Comparison of ENCODE assay signal across 11 cellular contexts in genomic region chr22:42364641-42365336, GRCh38.
DNase-seq lines count a peak whose midpoint lies in the region; ATAC-seq and TF ChIP-seq lines count a peak whose summit lies in the region.
"Had no signal": no experiment of that assay in that cellular context is flagged by ENCODE, and none has a peak within 500 bp of the region (broad histone marks: within the 10 kb centered on the region; RNA-seq: fewer than 3 reads in every experiment).

No MANE protein-coding gene starts in this region.

- POLR2A ChIA-PET in CD4-positive, alpha-beta memory T cell (lab: Charles Lee; ENCODE audit: partially characterized antibody) = interaction anchor here (0.5 to 0.7 kb wide), 2 partner anchors 38 to 267 kb away, joined by 3 read pairs; no protein-coding TSS in a partner anchor

- H3K27ac Mint-ChIP-seq in brain = peak overlapping the region; percentile 85 to 99 (median 96)
- H3K27ac Mint-ChIP-seq in CD4-positive, alpha-beta memory T cell = no peak overlapping the region

- peaks cover 0 to 12% (median 3%) of the 10 kb centered on the region in 5 experiments for H3K9me3 Mint-ChIP-seq in brain
- H3K9me3 Mint-ChIP-seq in CD4-positive, alpha-beta memory T cell = no peaks in the 10 kb centered on the region

- H3K27ac ChIP-seq in right cardiac atrium (ENCODE audit: low read length) (no peak overlapping the region), skeletal muscle tissue (ENCODE audit: low read depth, low read length) (peak overlapping the region; percentile 60), left lung (no peak overlapping the region)
- H3K27ac ChIP-seq in CD4-positive, alpha-beta memory T cell (ENCODE audit: low read depth, low read length) = no peak overlapping the region

- WGBS in right cardiac atrium = 27% methylated on average over 16 of the region's 16 CpGs

- ATAC-seq in right cardiac atrium = peak in 1 of 2 donors; percentile 6
- no peak for ATAC-seq in left lung

- peaks cover 6% of the 10 kb centered on the region for H3K36me3 Mint-ChIP-seq in brain
- H3K36me3 Mint-ChIP-seq in CD4-positive, alpha-beta memory T cell = no peaks in the 10 kb centered on the region

- no peaks in the 10 kb centered on the region for H3K4me1 ChIP-seq in right cardiac atrium (ENCODE audit: control insufficient read depth, insufficient read depth, low read length)
- peaks cover 27 to 37% (median 33%) of the 10 kb centered on the region in 3 donors for H3K4me1 ChIP-seq in skeletal muscle tissue (ENCODE audit: control insufficient read depth in 3 of 3, insufficient read depth in 3 of 3, low read length in 3 of 3)
- H3K4me1 ChIP-seq in CD4-positive, alpha-beta memory T cell (ENCODE audit: insufficient read depth, low read length) = peaks cover 17% of the 10 kb centered on the region
- H3K4me1 ChIP-seq in left lung = peaks cover 4 to 30% of the 10 kb centered on the region in 2 donors

- H3K9me3 ChIP-seq in right cardiac atrium (ENCODE audit: control insufficient read depth, low read length) = no peaks in the 10 kb centered on the region
- H3K9me3 ChIP-seq in skeletal muscle tissue (ENCODE audit: control insufficient read depth in 3 of 3, low read length in 3 of 3) = no peaks in the 10 kb centered on the region
- H3K9me3 ChIP-seq in CD4-positive, alpha-beta memory T cell (ENCODE audit: control insufficient read depth in 1 of 2, low read length in 2 of 2) = no peaks in the 10 kb centered on the region
- H3K9me3 ChIP-seq in left lung = no peaks in the 10 kb centered on the region

- peak overlapping the region; percentile 85 to 97 (median 89) for H3K4me3 Mint-ChIP-seq in brain
- no peak overlapping the region for H3K4me3 Mint-ChIP-seq in CD4-positive, alpha-beta memory T cell

- intact Hi-C loops in right cardiac atrium (cut with DNase I) (no loop called here), left lung (cut with DNase I) (no loop called here)
- intact Hi-C loops in CD4-positive, alpha-beta memory T cell (cut with micrococcal nuclease) = no loop called here

- peak; percentile 73 for DNase-seq in HFF-Myc (ENCODE audit: extremely low read depth, low read depth)
- peak in 2 of 3 donors; percentile 46 to 68 for DNase-seq in right cardiac atrium
- DNase-seq in CD4-positive, alpha-beta memory T cell = no peak
- no peak for DNase-seq in left lung
- DNase-seq in NAMALWA (ENCODE audit: low spot score) = no peak
- DNase-seq in stimulated activated CD4-positive, alpha-beta T cell treated with anti-CD3 and anti-CD28 coated beads, Interleukin-4, amount 100 ng/mL, for 1 hour = no peak
- DNase-seq: activated effector memory CD4-positive, alpha-beta T cell treated with anti-CD3 and anti-CD28 coated beads, Interleukin-2, amount 50 U/mL, for 16 hours; GDM1; KBM-7 had no signal

- no peaks in the 10 kb centered on the region for H3K36me3 ChIP-seq in skeletal muscle tissue (ENCODE audit: control insufficient read depth in 3 of 3, insufficient read depth in 3 of 3, low read length in 3 of 3)
- H3K36me3 ChIP-seq in CD4-positive, alpha-beta memory T cell (ENCODE audit: insufficient read depth, low read length) = no peaks in the 10 kb centered on the region
- no peaks in the 10 kb centered on the region for H3K36me3 ChIP-seq in left lung

- H3K4me3 ChIP-seq in HFF-Myc (replicated peaks; ENCODE audit: low read depth, low read length) (peak overlapping the region; percentile 10), right cardiac atrium (ENCODE audit: low read length) (no peak overlapping the region), skeletal muscle tissue (ENCODE audit: low read length in 3 of 3) (peak overlapping the region in 1 of 3 donors; percentile 54), left lung (no peak overlapping the region)
- H3K4me3 ChIP-seq in CD4-positive, alpha-beta memory T cell (ENCODE audit: low read length in 2 of 2) = no peak overlapping the region

- H3K27me3 ChIP-seq in right cardiac atrium (ENCODE audit: control insufficient read depth, insufficient read depth) (no peaks in the 10 kb centered on the region), skeletal muscle tissue (ENCODE audit: control insufficient read depth in 3 of 3, insufficient read depth in 3 of 3, low read length in 3 of 3) (peaks cover 23 to 27% (median 26%) of the 10 kb centered on the region in 3 donors), left lung (peaks cover 4 to 81% of the 10 kb centered on the region in 2 donors)
- peaks cover 11% of the 10 kb centered on the region for H3K27me3 ChIP-seq in CD4-positive, alpha-beta memory T cell (ENCODE audit: insufficient read depth, low read length)

- peaks cover 74% of the 10 kb centered on the region for H3K4me1 Mint-ChIP-seq in brain
- H3K4me1 Mint-ChIP-seq in CD4-positive, alpha-beta memory T cell = peaks cover 9 to 25% (median 12%) of the 10 kb centered on the region in 4 donors

- CTCF ChIA-PET in CD4-positive, alpha-beta memory T cell (lab: Charles Lee; ENCODE audit: partially characterized antibody) = no interaction called here

- peaks cover 24% of the 10 kb centered on the region for H3K27me3 Mint-ChIP-seq in brain
- H3K27me3 Mint-ChIP-seq in CD4-positive, alpha-beta memory T cell = peaks cover 8 to 34% of the 10 kb centered on the region in 2 donors

- TF ChIP-seq CTCF in HFF-Myc (IDR thresholded peaks at IDR 0.05; ENCODE audit: low read depth, low read length, missing control alignments) = no peak
- TF ChIP-seq CTCF in brain (conservative IDR thresholded peaks at IDR 0.05) = no peak
- TF ChIP-seq CTCF in left lung (IDR thresholded peaks at IDR 0.05) = no peak

- H3K9ac ChIP-seq in skeletal muscle tissue (ENCODE audit: low read depth in 1 of 3, low read length in 3 of 3) = peak overlapping the region in 2 of 3 donors; percentile 19 to 33

Comparison
In these comparisons a context has a peak if more than half of its experiments do, and no peak if none do; other contexts are left out.
1. DNase-seq: peak in HFF-Myc (single experiment) and right cardiac atrium (2 of 3); none in CD4-positive, alpha-beta memory T cell (0 of 5), left lung (0 of 2), NAMALWA (single experiment) and stimulated activated CD4-positive, alpha-beta T cell treated with anti-CD3 and anti-CD28 coated beads, Interleukin-4, amount 100 ng/mL, for 1 hour (single experiment).
2. H3K27ac Mint-ChIP-seq: peak in brain (5 of 5); none in CD4-positive, alpha-beta memory T cell (0 of 7).
3. H3K4me3 Mint-ChIP-seq: peak in brain (5 of 5); none in CD4-positive, alpha-beta memory T cell (0 of 8).